ENCODE assay signal across 22 cellular contexts in the genomic region with DNA sequence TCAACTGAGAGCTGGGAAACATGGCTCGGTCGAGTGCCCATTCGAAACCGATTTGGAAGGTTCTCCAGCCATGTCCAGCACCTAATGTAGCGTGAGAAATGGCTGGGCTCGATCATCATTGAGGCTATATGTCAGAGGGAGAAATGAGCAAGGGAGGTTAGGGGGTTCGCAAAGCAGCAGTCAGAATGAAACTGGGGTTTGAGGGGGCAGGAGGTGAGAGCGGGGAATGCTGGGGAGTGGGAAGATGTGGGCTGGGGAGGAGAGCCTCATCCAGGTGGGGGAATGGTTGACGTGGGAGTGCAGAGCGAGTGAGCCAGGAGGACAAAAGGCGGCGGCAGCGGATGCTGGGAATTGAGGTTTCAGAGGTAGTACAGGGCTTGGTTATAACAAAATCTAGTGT. TPM values are rescaled to one million over a fixed set of nuclear protein-coding genes. Genes with fewer than 3 reads are reported as not detected.
DNase-seq lines count a peak whose midpoint lies in the region; TF ChIP-seq lines count a peak whose summit lies in the region.
"Had no signal": no experiment of that assay in that cellular context is flagged by ENCODE, and none has a peak within 500 bp of the region (broad histone marks: within the 10 kb centered on the region; RNA-seq: fewer than 3 reads in every experiment).

No MANE protein-coding gene starts in this region.

- DNase-seq in activated CD4-positive, alpha-beta memory T cell treated with anti-CD3 and anti-CD28 coated beads for 36 hours: peak; percentile 16
- DNase-seq in activated CD4-positive, alpha-beta memory T cell treated with anti-CD3 and anti-CD28 coated beads, Interleukin-2, amount 10 ng/mL, durations not matched to agents 7 days and 5 days: no peak
- DNase-seq in neural progenitor cell (ENCODE audit: low spot score) (no peak), suprapubic skin (ENCODE audit: low spot score in 2 of 2) (no peak), C1 segment of cervical spinal cord (lab: John Stamatoyannopoulos, UW) (no peak), HuH-7 (ENCODE audit: low spot score) (no peak)
- no peak for DNase-seq in stimulated activated CD4-positive, alpha-beta T cell treated with anti-CD3 and anti-CD28 coated beads, Interleukin-15, amount 100 ng/mL, for 24 hours
- DNase-seq: AML-193; CD4-positive, CD25-positive, alpha-beta regulatory T cell; CD8-positive, alpha-beta memory T cell; COR-L47; DMS 273 treated with DMSO at 0.1 percent for 48 hours; DMS53; HCEC 1CT; HFFc6; IMR-90 had no signal

- H3K27me3 ChIP-seq in neural progenitor cell (no peaks in the 10 kb centered on the region), suprapubic skin (no peaks in the 10 kb centered on the region)

- no peak overlapping the region for H2AFZ ChIP-seq in neural progenitor cell (replicated peaks)
- H2AFZ ChIP-seq: GM23338 had no signal

- no peak overlapping the region for H3K4me2 ChIP-seq in neural progenitor cell
- H3K4me2 ChIP-seq: A549, GM23338 had no signal

- H3K27ac ChIP-seq in neural progenitor cell (no peak overlapping the region), suprapubic skin (peak overlapping the region; percentile 0)
- H3K27ac ChIP-seq: 22Rv1, A549, HL-60 had no signal

- POLR2A ChIA-PET in activated CD4-positive, alpha-beta memory T cell treated with anti-CD3 and anti-CD28 coated beads for 36 hours (lab: Charles Lee): no interaction called here
- POLR2A ChIA-PET in activated CD4-positive, alpha-beta memory T cell treated with anti-CD3 and anti-CD28 coated beads, Interleukin-2, amount 10 ng/mL, durations not matched to agents 7 days and 5 days (lab: Charles Lee): no interaction called here

- H3K9ac ChIP-seq in neural progenitor cell: no peak overlapping the region

- no peak for TF ChIP-seq CTCF in neural progenitor cell (IDR thresholded peaks at IDR 0.05)
- TF ChIP-seq CTCF in suprapubic skin (IDR thresholded peaks at IDR 0.05): no peak

- no peaks in the 10 kb centered on the region for H3K36me3 Mint-ChIP-seq in activated CD4-positive, alpha-beta memory T cell treated with anti-CD3 and anti-CD28 coated beads for 36 hours
- H3K36me3 Mint-ChIP-seq in activated CD4-positive, alpha-beta memory T cell treated with anti-CD3 and anti-CD28 coated beads, Interleukin-2, amount 10 ng/mL, durations not matched to agents 7 days and 5 days (ENCODE audit: low read depth): no peaks in the 10 kb centered on the region
- H3K36me3 Mint-ChIP-seq in neural progenitor cell: no peaks in the 10 kb centered on the region
- H3K36me3 Mint-ChIP-seq: CD4-positive, CD25-positive, alpha-beta regulatory T cell; CD8-positive, alpha-beta memory T cell had no signal

- H3K36me3 ChIP-seq in neural progenitor cell (no peaks in the 10 kb centered on the region), suprapubic skin (no peaks in the 10 kb centered on the region)

- no peaks in the 10 kb centered on the region for H3K79me2 ChIP-seq in neural progenitor cell (ENCODE audit: low read depth)

- H4K20me1 ChIP-seq in neural progenitor cell (ENCODE audit: low read depth): no peaks in the 10 kb centered on the region

- H3K4me3 ChIP-seq in neural progenitor cell (no peak overlapping the region), suprapubic skin (no peak overlapping the region)
- H3K4me3 ChIP-seq: A549, GM23338, K562 had no signal

- TF ChIP-seq POLR2A in suprapubic skin (IDR thresholded peaks at IDR 0.05): no peak

- peaks cover 21% of the 10 kb centered on the region for H3K27me3 Mint-ChIP-seq in activated CD4-positive, alpha-beta memory T cell treated with anti-CD3 and anti-CD28 coated beads for 36 hours
- H3K27me3 Mint-ChIP-seq in activated CD4-positive, alpha-beta memory T cell treated with anti-CD3 and anti-CD28 coated beads, Interleukin-2, amount 10 ng/mL, durations not matched to agents 7 days and 5 days: peaks cover 4% of the 10 kb centered on the region
- H3K27me3 Mint-ChIP-seq in neural progenitor cell (ENCODE audit: insufficient read depth, low read depth): peaks cover 5% of the 10 kb centered on the region

- H3K4me1 ChIP-seq in neural progenitor cell (no peaks in the 10 kb centered on the region), suprapubic skin (peaks cover 36% of the 10 kb centered on the region)

- H3K27ac Mint-ChIP-seq in activated CD4-positive, alpha-beta memory T cell treated with anti-CD3 and anti-CD28 coated beads for 36 hours: no peak overlapping the region
- no peak overlapping the region for H3K27ac Mint-ChIP-seq in activated CD4-positive, alpha-beta memory T cell treated with anti-CD3 and anti-CD28 coated beads, Interleukin-2, amount 10 ng/mL, durations not matched to agents 7 days and 5 days
- H3K27ac Mint-ChIP-seq in neural progenitor cell: no peak overlapping the region
- H3K27ac Mint-ChIP-seq: CD8-positive, alpha-beta memory T cell; GM23338; HFFc6 had no signal

- intact Hi-C loops in activated CD4-positive, alpha-beta memory T cell treated with anti-CD3 and anti-CD28 coated beads for 36 hours (cut with micrococcal nuclease): no loop called here

- no peaks in the 10 kb centered on the region for H3F3A ChIP-seq in neural progenitor cell (ENCODE audit: low read depth)

- no peaks in the 10 kb centered on the region for H3K9me3 ChIP-seq in neural progenitor cell (ENCODE audit: low read depth)
- no peaks in the 10 kb centered on the region for H3K9me3 ChIP-seq in suprapubic skin
- H3K9me3 ChIP-seq: A549 had no signal

- CTCF ChIA-PET in activated CD4-positive, alpha-beta memory T cell treated with anti-CD3 and anti-CD28 coated beads for 36 hours (lab: Charles Lee): interaction anchor here (1.5 kb wide), 1 partner anchor 139 kb away, joined by 3 read pairs; no protein-coding TSS in a partner anchor
- CTCF ChIA-PET in activated CD4-positive, alpha-beta memory T cell treated with anti-CD3 and anti-CD28 coated beads, Interleukin-2, amount 10 ng/mL, durations not matched to agents 7 days and 5 days (lab: Charles Lee): interaction anchor here (0.7 kb wide), 1 partner anchor 301 kb away, joined by 3 read pairs; no protein-coding TSS in a partner anchor

- no peak overlapping the region for H3K4me3 Mint-ChIP-seq in activated CD4-positive, alpha-beta memory T cell treated with anti-CD3 and anti-CD28 coated beads for 36 hours
- H3K4me3 Mint-ChIP-seq in activated CD4-positive, alpha-beta memory T cell treated with anti-CD3 and anti-CD28 coated beads, Interleukin-2, amount 10 ng/mL, durations not matched to agents 7 days and 5 days: no peak overlapping the region
- peak overlapping the region; percentile 36 for H3K4me3 Mint-ChIP-seq in neural progenitor cell
- H3K4me3 Mint-ChIP-seq: CD4-positive, CD25-positive, alpha-beta regulatory T cell; CD8-positive, alpha-beta memory T cell; GM23338; HFFc6 had no signal

- peaks cover 19% of the 10 kb centered on the region for H3K4me1 Mint-ChIP-seq in activated CD4-positive, alpha-beta memory T cell treated with anti-CD3 and anti-CD28 coated beads for 36 hours (ENCODE audit: low read depth)
- peaks cover 14% of the 10 kb centered on the region for H3K4me1 Mint-ChIP-seq in activated CD4-positive, alpha-beta memory T cell treated with anti-CD3 and anti-CD28 coated beads, Interleukin-2, amount 10 ng/mL, durations not matched to agents 7 days and 5 days
- peaks cover 10% of the 10 kb centered on the region for H3K4me1 Mint-ChIP-seq in neural progenitor cell
- H3K4me1 Mint-ChIP-seq: CD8-positive, alpha-beta memory T cell; GM23338 had no signal

- WGBS in suprapubic skin: 94% methylated on average over 13 of the region's 13 CpGs

- TF ChIP-seq EP300 in suprapubic skin (IDR thresholded peaks at IDR 0.05): no peak

- H3K9me3 Mint-ChIP-seq in activated CD4-positive, alpha-beta memory T cell treated with anti-CD3 and anti-CD28 coated beads for 36 hours: no peaks in the 10 kb centered on the region
- no peaks in the 10 kb centered on the region for H3K9me3 Mint-ChIP-seq in activated CD4-positive, alpha-beta memory T cell treated with anti-CD3 and anti-CD28 coated beads, Interleukin-2, amount 10 ng/mL, durations not matched to agents 7 days and 5 days
- H3K9me3 Mint-ChIP-seq in neural progenitor cell: peaks cover 3% of the 10 kb centered on the region
- H3K9me3 Mint-ChIP-seq: GM23338, HFFc6 had no signal

RNA-seq across cellular contexts. Expression of a gene that starts 34.8 kb away (rescaled TPM):
- total RNA-seq in activated CD4-positive, alpha-beta memory T cell treated with anti-CD3 and anti-CD28 coated beads for 36 hours: not detected
- not detected for total RNA-seq in activated CD4-positive, alpha-beta memory T cell treated with anti-CD3 and anti-CD28 coated beads, Interleukin-2, amount 10 ng/mL, durations not matched to agents 7 days and 5 days
- total RNA-seq in neural progenitor cell (ENCODE audit: low replicate concordance) (not detected in 2 replicates), suprapubic skin (not detected)
- total RNA-seq: CD4-positive, CD25-positive, alpha-beta regulatory T cell; CD8-positive, alpha-beta memory T cell; GM23338; HFFc6; HT1080; IMR-90; K562 had no signal

RNA-seq across cellular contexts. Expression of a gene that starts 44.5 kb away (rescaled TPM):
- total RNA-seq in activated CD4-positive, alpha-beta memory T cell treated with anti-CD3 and anti-CD28 coated beads for 36 hours: 10 to 100 TPM; 23.5 to 25.6 TPM
- 10 to 100 TPM; 25.4 to 33.7 TPM for total RNA-seq in activated CD4-positive, alpha-beta memory T cell treated with anti-CD3 and anti-CD28 coated beads, Interleukin-2, amount 10 ng/mL, durations not matched to agents 7 days and 5 days
- total RNA-seq in neural progenitor cell (ENCODE audit: low replicate concordance) (11.1 and 11.4 TPM in 2 replicates), suprapubic skin (10 to 100 TPM; 16.5 to 40.0 (median 17.3) TPM)
